9 cellular contexts compared by ENCODE assay signal in the genomic region with DNA sequence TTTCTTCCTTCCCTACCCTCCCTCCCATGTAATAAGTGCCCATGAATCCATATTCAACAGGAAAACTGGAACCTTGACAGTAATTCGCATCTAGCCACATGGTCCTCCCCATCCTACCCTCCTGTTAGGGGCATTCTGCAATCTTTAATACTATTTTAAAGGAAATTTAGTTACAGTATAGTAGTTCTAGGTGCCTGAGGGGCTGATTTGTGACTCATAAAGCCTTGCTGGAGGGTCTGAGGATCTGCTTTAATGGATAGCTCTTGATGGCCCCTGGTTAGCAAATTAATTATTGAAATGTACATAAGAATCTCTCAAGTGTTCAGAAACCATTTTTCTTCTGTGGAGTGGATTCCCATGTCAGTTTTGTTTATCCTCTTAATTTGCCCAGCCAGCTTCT. TPM values are rescaled to one million over a fixed set of nuclear protein-coding genes. Genes with fewer than 3 reads are reported as not detected.
"Had no signal": no experiment of that assay in that cellular context is flagged by ENCODE, and none has a peak within 500 bp of the region (broad histone marks: within the 10 kb centered on the region; RNA-seq: fewer than 3 reads in every experiment).

No MANE protein-coding gene starts in this region.

- H3K27ac ChIP-seq: HL-60, KMS-11 had no signal

- H3K4me3 ChIP-seq: GM23338 had no signal

- H3K9me3 Mint-ChIP-seq: GM23338, H9, IgD-negative memory B cell had no signal

- H3K36me3 Mint-ChIP-seq: IgD-negative memory B cell had no signal

- ATAC-seq: GM23338, HepG2 had no signal

- H3K27ac Mint-ChIP-seq: GM23338, IgD-negative memory B cell had no signal

- H3K9ac ChIP-seq: KMS-11 had no signal

- DNase-seq: H9, HCEC 1CT, KBM-7 had no signal

RNA-seq across cellular contexts. Expression of a gene that starts 54.1 kb away (rescaled TPM):
- total RNA-seq: HT1080 had no signal
